ENCODE assay signal across 9 cellular contexts in the genomic region with DNA sequence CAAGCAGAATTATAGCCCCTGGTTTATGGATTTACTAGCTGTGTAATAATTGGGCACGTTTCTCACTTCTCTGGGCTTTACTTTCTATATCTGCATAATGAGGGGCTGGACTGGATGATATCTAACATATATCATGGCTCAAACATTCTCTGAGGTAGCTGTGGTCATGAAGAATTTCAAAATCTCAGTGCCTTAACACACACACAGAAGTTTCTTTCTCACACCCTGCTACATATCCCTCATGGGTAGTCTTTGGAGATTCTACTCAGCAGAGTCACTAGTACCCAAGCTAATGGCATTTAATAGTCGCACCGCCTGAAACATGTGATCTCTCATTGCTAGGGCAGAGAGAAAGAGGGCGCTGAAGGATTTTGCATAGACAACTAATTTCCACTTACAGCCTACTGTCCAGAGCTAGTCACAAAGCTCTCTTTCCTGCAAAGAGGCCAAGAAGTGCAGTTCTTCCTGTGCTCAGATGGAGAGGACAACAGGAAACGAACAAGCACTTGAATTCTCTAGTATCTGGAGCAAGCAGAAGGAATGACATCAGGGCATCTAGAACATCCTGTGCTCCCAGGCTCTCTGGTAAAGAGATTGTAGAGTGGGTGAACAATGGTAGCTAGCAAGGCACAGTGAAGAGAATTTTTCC.
DNase-seq lines count a peak whose midpoint lies in the region; ATAC-seq and TF ChIP-seq lines count a peak whose summit lies in the region.
"Had no signal": no experiment of that assay in that cellular context is flagged by ENCODE, and none has a peak within 500 bp of the region (broad histone marks: within the 10 kb centered on the region; RNA-seq: fewer than 3 reads in every experiment).

No MANE protein-coding gene starts in this region.

- no peaks in the 10 kb centered on the region for H3K4me1 ChIP-seq in mucosa of descending colon (ENCODE audit: low read depth)

- peaks cover 2% of the 10 kb centered on the region for H3K9me3 Mint-ChIP-seq in stimulated activated effector memory CD8-positive, alpha-beta T cell treated with anti-CD3 and anti-CD28 coated beads, Interleukin-12 subunit alpha, Interleukin-12 subunit beta, amount 100 ng/mL, for 72 hours

- H3K4me3 Mint-ChIP-seq in stimulated activated effector memory CD8-positive, alpha-beta T cell treated with anti-CD3 and anti-CD28 coated beads, Interleukin-12 subunit alpha, Interleukin-12 subunit beta, amount 100 ng/mL, for 72 hours: no peak overlapping the region

- intact Hi-C loops in Right ventricle myocardium inferior (cut with DNase I): loop anchor here (10.0 kb wide), 1 partner anchor 187 kb away; a partner anchor contains a TSS
- intact Hi-C loops in cardiac septum (cut with DNase I): no loop called here
- intact Hi-C loops in mucosa of descending colon (cut with DNase I, micrococcal nuclease): no loop called here

- ATAC-seq in Right ventricle myocardium inferior (peak; percentile 96), mucosa of descending colon (peak; percentile 54), HG02885 (IDR thresholded peaks at IDR 0.05; ENCODE audit: poor library complexity, unreplicated experiment) (no peak)
- ATAC-seq in stimulated activated effector memory CD8-positive, alpha-beta T cell treated with anti-CD3 and anti-CD28 coated beads, Interleukin-12 subunit alpha, Interleukin-12 subunit beta, amount 100 ng/mL, for 72 hours: no peak

- TF ChIP-seq CTCF in epithelial cell of proximal tubule (conservative IDR thresholded peaks at IDR 0.05; ENCODE audit: low read depth, low read length): peak; percentile 28
- TF ChIP-seq CTCF in mucosa of descending colon (IDR thresholded peaks at IDR 0.05): no peak

- H3K27ac Mint-ChIP-seq in stimulated activated effector memory CD8-positive, alpha-beta T cell treated with anti-CD3 and anti-CD28 coated beads, Interleukin-12 subunit alpha, Interleukin-12 subunit beta, amount 100 ng/mL, for 72 hours: no peak overlapping the region

- H3K4me1 Mint-ChIP-seq in stimulated activated effector memory CD8-positive, alpha-beta T cell treated with anti-CD3 and anti-CD28 coated beads, Interleukin-12 subunit alpha, Interleukin-12 subunit beta, amount 100 ng/mL, for 72 hours: no peaks in the 10 kb centered on the region

- H3K36me3 Mint-ChIP-seq in stimulated activated effector memory CD8-positive, alpha-beta T cell treated with anti-CD3 and anti-CD28 coated beads, Interleukin-12 subunit alpha, Interleukin-12 subunit beta, amount 100 ng/mL, for 72 hours: no peaks in the 10 kb centered on the region

- DNase-seq in Right ventricle myocardium inferior (ENCODE audit: missing footprints) (no peak), cardiac septum (ENCODE audit: low spot score) (no peak), epithelial cell of proximal tubule (ENCODE audit: low read depth) (no peak), mucosa of descending colon (no peak), NCI-H187 treated with DMSO at 0.1 percent for 48 hours (lab: John Stamatoyannopoulos, UW) (no peak)
- DNase-seq in activated CD4-positive, alpha-beta T cell treated with anti-CD3 and anti-CD28 coated beads, Interleukin-2, amount 50 U/mL, for 1 hour: no peak
- no peak for DNase-seq in stimulated activated effector memory CD8-positive, alpha-beta T cell treated with anti-CD3 and anti-CD28 coated beads, Interleukin-12 subunit alpha, Interleukin-12 subunit beta, amount 100 ng/mL, for 72 hours (ENCODE audit: low spot score in 2 of 2)

- no peaks in the 10 kb centered on the region for H3K9me3 ChIP-seq in mucosa of descending colon
- H3K9me3 ChIP-seq: HAP-1 had no signal

- H3K36me3 ChIP-seq in mucosa of descending colon (ENCODE audit: low read depth): no peaks in the 10 kb centered on the region
- H3K36me3 ChIP-seq: HAP-1 had no signal

- H3K4me3 ChIP-seq in epithelial cell of proximal tubule (ENCODE audit: low read depth, low read length) (no peak overlapping the region), mucosa of descending colon (no peak overlapping the region)
- H3K4me3 ChIP-seq: HAP-1 had no signal

Comparison
In these comparisons a context has a peak if more than half of its experiments do, and no peak if none do; other contexts are left out.
1. ATAC-seq: peak in Right ventricle myocardium inferior (single experiment) and mucosa of descending colon (single experiment); none in HG02885 (single experiment) and stimulated activated effector memory CD8-positive, alpha-beta T cell treated with anti-CD3 and anti-CD28 coated beads, Interleukin-12 subunit alpha, Interleukin-12 subunit beta, amount 100 ng/mL, for 72 hours (single experiment).